Comparison of ENCODE assay signal across 11 cellular contexts in genomic region chr13:101917833-101918755, GRCh38.
DNase-seq lines count a peak whose midpoint lies in the region; ATAC-seq and TF ChIP-seq lines count a peak whose summit lies in the region.
"Had no signal": no experiment of that assay in that cellular context is flagged by ENCODE, and none has a peak within 500 bp of the region (broad histone marks: within the 10 kb centered on the region; RNA-seq: fewer than 3 reads in every experiment).

No MANE protein-coding gene starts in this region.

- H3K4me3 ChIP-seq in epithelial cell of proximal tubule (ENCODE audit: low read depth, low read length) (peak overlapping the region; percentile 14), thoracic aorta (peak overlapping the region; percentile 67)
- H3K4me3 ChIP-seq: adrenal gland had no signal

- no peaks in the 10 kb centered on the region for H3K36me3 Mint-ChIP-seq in CD4-positive, alpha-beta T cell (ENCODE audit: low read depth)

- POLR2A ChIA-PET in CD4-positive, alpha-beta T cell (lab: Charles Lee), result no interaction called here

- H3K27ac Mint-ChIP-seq in CD4-positive, alpha-beta T cell, result no peak overlapping the region

- no peak for TF ChIP-seq CTCF in epithelial cell of proximal tubule (conservative IDR thresholded peaks at IDR 0.05; ENCODE audit: low read depth, low read length)
- no peak for TF ChIP-seq CTCF in thoracic aorta (IDR thresholded peaks at IDR 0.05)
- no peak for TF ChIP-seq CTCF in CD4-positive, alpha-beta T cell (IDR thresholded peaks at IDR 0.05)

- no peak overlapping the region for H3K27ac ChIP-seq in thoracic aorta
- no peak overlapping the region for H3K27ac ChIP-seq in CD4-positive, alpha-beta T cell (ENCODE audit: low read depth, low read length)

- H3K4me1 ChIP-seq in thoracic aorta (ENCODE audit: control insufficient read depth in 1 of 2, low read depth in 2 of 2), result peaks cover 5 to 25% of the 10 kb centered on the region in 2 donors

- no peaks in the 10 kb centered on the region for H3K36me3 ChIP-seq in thoracic aorta
- H3K36me3 ChIP-seq: adrenal gland had no signal

- DNase-seq in NCI-H2107 treated with DMSO at 0.1 percent for 48 hours (lab: John Stamatoyannopoulos, UW; ENCODE audit: unreplicated experiment) (peak; percentile 78), NCI-H2107 (lab: John Stamatoyannopoulos, UW) (no peak), NCI-H526 (lab: John Stamatoyannopoulos, UW) (peak; percentile 42 to 54), epithelial cell of proximal tubule (ENCODE audit: low read depth) (no peak), thoracic aorta (ENCODE audit: low spot score) (no peak)
- no peak for DNase-seq in CD4-positive, alpha-beta T cell
- no peak for DNase-seq in activated CD4-positive, alpha-beta T cell treated with anti-CD3 and anti-CD28 coated beads, Interleukin-2, amount 50 U/mL, for 1 hour
- DNase-seq: ACHN, left colon had no signal

- no peaks in the 10 kb centered on the region for H3K9me3 Mint-ChIP-seq in CD4-positive, alpha-beta T cell

- CTCF ChIA-PET in CD4-positive, alpha-beta T cell (lab: Charles Lee), result no interaction called here

- H3K27me3 Mint-ChIP-seq in CD4-positive, alpha-beta T cell, result peaks cover 75% of the 10 kb centered on the region

- H3K4me3 Mint-ChIP-seq in CD4-positive, alpha-beta T cell, result no peak overlapping the region

- no peak for ATAC-seq in thoracic aorta (ENCODE audit: insufficient number of reproducible peaks, low FRiP score, low read depth)
- no peak for ATAC-seq in CD4-positive, alpha-beta T cell (ENCODE audit: poor library complexity)
- no peak for ATAC-seq in GM18502 (IDR thresholded peaks at IDR 0.05; ENCODE audit: poor library complexity, unreplicated experiment)
- ATAC-seq: left colon had no signal

- intact Hi-C loops in CD4-positive, alpha-beta T cell (cut with DNase I, micrococcal nuclease), result no loop called here

- H3K27me3 ChIP-seq in thoracic aorta (replicated peaks; ENCODE audit: insufficient read depth), result no peaks in the 10 kb centered on the region
- H3K27me3 ChIP-seq in CD4-positive, alpha-beta T cell (ENCODE audit: control insufficient read depth, insufficient read depth, low read length), result peaks cover 69% of the 10 kb centered on the region

- H3K4me1 Mint-ChIP-seq in CD4-positive, alpha-beta T cell (ENCODE audit: low read depth), result no peaks in the 10 kb centered on the region

- H3K9me3 ChIP-seq in thoracic aorta, result no peaks in the 10 kb centered on the region
- H3K9me3 ChIP-seq in CD4-positive, alpha-beta T cell (ENCODE audit: control insufficient read depth, low read length), result no peaks in the 10 kb centered on the region
- H3K9me3 ChIP-seq: adrenal gland had no signal

Comparison
In these comparisons a context has a peak if more than half of its experiments do, and no peak if none do; other contexts are left out.
1. DNase-seq: peak in NCI-H2107 treated with DMSO at 0.1 percent for 48 hours (single experiment) and NCI-H526 (2 of 2); none in NCI-H2107 (single experiment), epithelial cell of proximal tubule (single experiment), thoracic aorta (single experiment), CD4-positive, alpha-beta T cell (0 of 10) and activated CD4-positive, alpha-beta T cell treated with anti-CD3 and anti-CD28 coated beads, Interleukin-2, amount 50 U/mL, for 1 hour (single experiment).